16 cellular contexts compared by ENCODE assay signal in the genomic region with DNA sequence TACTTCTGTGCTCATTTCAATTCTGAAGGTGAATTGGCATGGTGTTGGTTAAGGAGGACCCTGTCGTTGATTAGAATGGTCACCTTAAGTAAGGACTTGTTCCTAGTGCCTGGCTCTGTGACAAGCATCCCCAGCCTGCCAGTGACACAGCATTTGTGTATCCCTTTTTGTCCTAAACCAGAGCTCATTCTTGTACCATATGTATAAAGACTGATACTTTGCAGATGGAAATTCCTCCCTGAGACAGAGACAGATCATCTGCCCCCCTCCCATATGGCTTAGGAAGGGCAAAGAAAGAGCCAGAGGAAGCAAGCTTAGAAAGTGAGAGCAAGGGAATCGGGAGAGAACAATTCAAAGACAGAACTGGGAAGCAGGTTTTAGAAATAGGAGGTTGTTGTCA. TPM values are rescaled to one million over a fixed set of nuclear protein-coding genes. Genes with fewer than 3 reads are reported as not detected.
DNase-seq lines count a peak whose midpoint lies in the region; ATAC-seq and TF ChIP-seq lines count a peak whose summit lies in the region.
"Had no signal": no experiment of that assay in that cellular context is flagged by ENCODE, and none has a peak within 500 bp of the region (broad histone marks: within the 10 kb centered on the region; RNA-seq: fewer than 3 reads in every experiment).

No MANE protein-coding gene starts in this region.

- CTCF ChIA-PET in activated CD8-positive, alpha-beta T cell treated with anti-CD3 and anti-CD28 coated beads for 36 hours (lab: Charles Lee): interaction anchor here (0.9 to 12.3 kb wide), 6 partner anchors 12 to 215 kb away, joined by 3 to 105 read pairs (median 4); no protein-coding TSS in a partner anchor

- no peaks in the 10 kb centered on the region for H3K36me3 Mint-ChIP-seq in activated T-cell treated with anti-CD3 and anti-CD28 coated beads, Interleukin-2, amount 50 U/mL, for 24 hours (ENCODE audit: low read depth)
- H3K36me3 Mint-ChIP-seq in activated CD8-positive, alpha-beta T cell treated with anti-CD3 and anti-CD28 coated beads for 36 hours (ENCODE audit: low read depth): no peaks in the 10 kb centered on the region
- H3K36me3 Mint-ChIP-seq in stimulated activated effector memory CD8-positive, alpha-beta T cell treated with anti-CD3 and anti-CD28 coated beads, Interleukin-12 subunit alpha, Interleukin-12 subunit beta, amount 100 ng/mL, for 72 hours: no peaks in the 10 kb centered on the region

- no peaks in the 10 kb centered on the region for H3K9me3 Mint-ChIP-seq in activated T-cell treated with anti-CD3 and anti-CD28 coated beads, Interleukin-2, amount 50 U/mL, for 24 hours
- no peaks in the 10 kb centered on the region for H3K9me3 Mint-ChIP-seq in activated CD8-positive, alpha-beta T cell treated with anti-CD3 and anti-CD28 coated beads for 36 hours
- no peaks in the 10 kb centered on the region for H3K9me3 Mint-ChIP-seq in stimulated activated effector memory CD8-positive, alpha-beta T cell treated with anti-CD3 and anti-CD28 coated beads, Interleukin-12 subunit alpha, Interleukin-12 subunit beta, amount 100 ng/mL, for 72 hours

- intact Hi-C loops in activated CD8-positive, alpha-beta T cell treated with anti-CD3 and anti-CD28 coated beads for 36 hours (cut with micrococcal nuclease): loop anchor here (5.0 kb wide), 1 partner anchor 60 kb away; no protein-coding TSS in a partner anchor

- no peak for TF ChIP-seq CTCF in activated CD8-positive, alpha-beta T cell treated with anti-CD3 and anti-CD28 coated beads for 36 hours (IDR thresholded peaks at IDR 0.05)
- TF ChIP-seq CTCF in fibroblast of villous mesenchyme (IDR thresholded peaks at IDR 0.05; ENCODE audit: insufficient read depth, low read depth, low read length): no peak

- POLR2A ChIA-PET in activated CD8-positive, alpha-beta T cell treated with anti-CD3 and anti-CD28 coated beads for 36 hours (lab: Charles Lee): interaction anchor here (1.2 kb wide), 1 partner anchor 13 kb away, joined by 3 read pairs; no protein-coding TSS in a partner anchor

- H3K27ac Mint-ChIP-seq in activated T-cell treated with anti-CD3 and anti-CD28 coated beads, Interleukin-2, amount 50 U/mL, for 24 hours: peak overlapping the region; percentile 85
- peak overlapping the region; percentile 88 for H3K27ac Mint-ChIP-seq in activated CD8-positive, alpha-beta T cell treated with anti-CD3 and anti-CD28 coated beads for 36 hours
- H3K27ac Mint-ChIP-seq in stimulated activated effector memory CD8-positive, alpha-beta T cell treated with anti-CD3 and anti-CD28 coated beads, Interleukin-12 subunit alpha, Interleukin-12 subunit beta, amount 100 ng/mL, for 72 hours: peak overlapping the region; percentile 26

- H3K27me3 Mint-ChIP-seq in activated T-cell treated with anti-CD3 and anti-CD28 coated beads, Interleukin-2, amount 50 U/mL, for 24 hours: no peaks in the 10 kb centered on the region
- H3K27me3 Mint-ChIP-seq in activated CD8-positive, alpha-beta T cell treated with anti-CD3 and anti-CD28 coated beads for 36 hours: no peaks in the 10 kb centered on the region

- no peak overlapping the region for H3K4me3 Mint-ChIP-seq in activated T-cell treated with anti-CD3 and anti-CD28 coated beads, Interleukin-2, amount 50 U/mL, for 24 hours
- no peak overlapping the region for H3K4me3 Mint-ChIP-seq in activated CD8-positive, alpha-beta T cell treated with anti-CD3 and anti-CD28 coated beads for 36 hours
- no peak overlapping the region for H3K4me3 Mint-ChIP-seq in stimulated activated effector memory CD8-positive, alpha-beta T cell treated with anti-CD3 and anti-CD28 coated beads, Interleukin-12 subunit alpha, Interleukin-12 subunit beta, amount 100 ng/mL, for 72 hours

- no peak for ATAC-seq in activated CD8-positive, alpha-beta T cell treated with anti-CD3 and anti-CD28 coated beads for 36 hours
- ATAC-seq in stimulated activated effector memory CD8-positive, alpha-beta T cell treated with anti-CD3 and anti-CD28 coated beads, Interleukin-12 subunit alpha, Interleukin-12 subunit beta, amount 100 ng/mL, for 72 hours: no peak
- ATAC-seq in HG03565 (IDR thresholded peaks at IDR 0.05; ENCODE audit: unreplicated experiment): no peak
- ATAC-seq: HepG2 had no signal

- H3K4me1 Mint-ChIP-seq in activated T-cell treated with anti-CD3 and anti-CD28 coated beads, Interleukin-2, amount 50 U/mL, for 24 hours (ENCODE audit: low read depth): peaks cover 57% of the 10 kb centered on the region
- H3K4me1 Mint-ChIP-seq in activated CD8-positive, alpha-beta T cell treated with anti-CD3 and anti-CD28 coated beads for 36 hours (ENCODE audit: low read depth): peaks cover 49% of the 10 kb centered on the region
- H3K4me1 Mint-ChIP-seq in stimulated activated effector memory CD8-positive, alpha-beta T cell treated with anti-CD3 and anti-CD28 coated beads, Interleukin-12 subunit alpha, Interleukin-12 subunit beta, amount 100 ng/mL, for 72 hours: peaks cover 29% of the 10 kb centered on the region

- H3K4me3 ChIP-seq in fibroblast of villous mesenchyme (ENCODE audit: low read depth, low read length): no peak overlapping the region
- H3K4me3 ChIP-seq: esophagus squamous epithelium, lung, PC-9 had no signal

- no peak for DNase-seq in activated T-cell treated with anti-CD3 and anti-CD28 coated beads, Interleukin-2, amount 50 U/mL, for 24 hours
- DNase-seq in activated T-cell treated with anti-CD3 and anti-CD28 coated beads for 4 hours (no peak), fibroblast of villous mesenchyme (ENCODE audit: low read depth) (peak; percentile 67)
- DNase-seq in activated CD8-positive, alpha-beta T cell treated with anti-CD3 and anti-CD28 coated beads for 36 hours: no peak
- no peak for DNase-seq in stimulated activated effector memory CD8-positive, alpha-beta T cell treated with anti-CD3 and anti-CD28 coated beads, Interleukin-12 subunit alpha, Interleukin-12 subunit beta, amount 100 ng/mL, for 72 hours (ENCODE audit: low spot score in 2 of 2)
- no peak for DNase-seq in activated CD8-positive, alpha-beta memory T cell treated with anti-CD3 and anti-CD28 coated beads, Interleukin-2, amount 50 U/mL, for 4 hours
- no peak for DNase-seq in activated CD4-positive, alpha-beta T cell treated with anti-CD3 and anti-CD28 coated beads, Interleukin-2, amount 50 U/mL, for 4 hours
- DNase-seq: activated CD4-positive, alpha-beta T cell treated with anti-CD3 and anti-CD28 coated beads, Interleukin-2, amount 50 U/mL, for 1 hour; esophagus squamous epithelium; NCI-H1436; PC-9; trophoblast cell had no signal

RNA-seq across cellular contexts. Expression of a gene that starts 13.1 kb away (rescaled TPM):
- not detected for total RNA-seq in activated CD8-positive, alpha-beta T cell treated with anti-CD3 and anti-CD28 coated beads for 36 hours
- total RNA-seq in fibroblast of villous mesenchyme: under 0.01 and 0.32 TPM in 2 replicates
- total RNA-seq: esophagus squamous epithelium, HepG2, lung, NCI-H460, PC-9 had no signal

Comparison
In these comparisons a context has a peak if more than half of its experiments do, and no peak if none do; other contexts are left out.
1. H3K27ac Mint-ChIP-seq: peak in every context shown above with its lines; median percentile 88 in activated CD8-positive, alpha-beta T cell treated with anti-CD3 and anti-CD28 coated beads for 36 hours; 85 in activated T-cell treated with anti-CD3 and anti-CD28 coated beads, Interleukin-2, amount 50 U/mL, for 24 hours; 26 in stimulated activated effector memory CD8-positive, alpha-beta T cell treated with anti-CD3 and anti-CD28 coated beads, Interleukin-12 subunit alpha, Interleukin-12 subunit beta, amount 100 ng/mL, for 72 hours.